Comparison of ENCODE assay signal across 10 cellular contexts in the genomic region with DNA sequence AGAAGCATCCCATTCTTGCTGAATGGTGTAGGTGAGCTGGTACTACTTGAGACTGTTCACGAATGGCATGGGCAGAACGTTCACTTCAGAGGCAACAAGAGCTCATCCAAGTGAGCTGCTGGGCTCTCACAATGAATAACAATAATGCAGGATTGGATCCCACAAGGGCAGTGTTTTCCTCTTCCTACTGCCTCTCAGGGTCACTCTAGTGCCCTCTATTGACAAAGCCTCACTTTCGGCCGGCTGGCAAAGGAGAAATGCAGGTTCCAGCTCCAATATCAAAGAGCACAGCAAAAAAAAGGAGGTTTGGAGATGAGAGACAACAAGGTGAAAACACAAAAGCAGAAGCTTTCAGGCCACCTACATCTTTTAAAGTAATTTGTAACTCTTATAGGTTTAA.
A peak's percentile ranks its signal among the peaks of the same experiment; 100 is the strongest.
DNase-seq lines count a peak whose midpoint lies in the region; ATAC-seq and TF ChIP-seq lines count a peak whose summit lies in the region.
"Had no signal": no experiment of that assay in that cellular context is flagged by ENCODE, and none has a peak within 500 bp of the region (broad histone marks: within the 10 kb centered on the region; RNA-seq: fewer than 3 reads in every experiment).

No MANE protein-coding gene starts in this region.

- H3K4me1 ChIP-seq in neuronal stem cell (ENCODE audit: control insufficient read depth in 2 of 2, insufficient read depth in 1 of 2, low read depth in 1 of 2, low read length in 2 of 2), result peaks cover 1 to 5% of the 10 kb centered on the region in 2 donors

- no peak overlapping the region for H3K4me3 ChIP-seq in GM12864 (ENCODE audit: low read depth, low read length)
- no peak overlapping the region for H3K4me3 ChIP-seq in neuronal stem cell (ENCODE audit: low read length in 2 of 2)

- intact Hi-C loops in activated CD4-positive, alpha-beta T cell treated with anti-CD3 and anti-CD28 coated beads for 36 hours (cut with DNase I, micrococcal nuclease), result no loop called here

- H2BK120ac ChIP-seq in neuronal stem cell (ENCODE audit: low read depth, low read length), result no peak overlapping the region

- H3K4me1 Mint-ChIP-seq in activated CD4-positive, alpha-beta T cell treated with anti-CD3 and anti-CD28 coated beads for 36 hours, result no peaks in the 10 kb centered on the region

- no peak overlapping the region for H3K14ac ChIP-seq in neuronal stem cell (ENCODE audit: low read length)

- no peaks in the 10 kb centered on the region for H3K27me3 Mint-ChIP-seq in activated CD4-positive, alpha-beta T cell treated with anti-CD3 and anti-CD28 coated beads for 36 hours

- H3K9ac ChIP-seq in neuronal stem cell (ENCODE audit: low read depth, low read length, poor library complexity), result no peak overlapping the region

- no CpG with 5 or more reads among the region's 4 CpGs for WGBS in neuronal stem cell (ENCODE audit: extremely low coverage in 2 of 2, insufficient read length in 2 of 2, insufficient replicate concordance in 1 of 2), 2 donors

- H3K27ac ChIP-seq in neuronal stem cell (replicated peaks; ENCODE audit: low read length), result no peak overlapping the region

- no peak overlapping the region for H3K4me3 Mint-ChIP-seq in activated CD4-positive, alpha-beta T cell treated with anti-CD3 and anti-CD28 coated beads for 36 hours

- no peak overlapping the region for H2BK15ac ChIP-seq in neuronal stem cell (ENCODE audit: low read length)

- H2BK5ac ChIP-seq in neuronal stem cell (ENCODE audit: low read length), result no peak overlapping the region

- no peak overlapping the region for H2AFZ ChIP-seq in neuronal stem cell (ENCODE audit: low read length)

- DNase-seq in GM12864 (ENCODE audit: low read depth) (no peak), T47D (ENCODE audit: low read depth in 1 of 2, low spot score in 1 of 2) (peak; percentile 27 to 66), neuronal stem cell (ENCODE audit: low spot score) (peak; percentile 21), foreskin melanocyte (no peak)
- DNase-seq in activated CD4-positive, alpha-beta T cell treated with anti-CD3 and anti-CD28 coated beads for 36 hours, result no peak
- DNase-seq: stimulated activated CD4-positive, alpha-beta T cell treated with anti-CD3 and anti-CD28 coated beads, Interleukin-12 subunit alpha, Interleukin-12 subunit beta, amount 100 ng/mL, for 4 hours had no signal

- H4K91ac ChIP-seq in neuronal stem cell (ENCODE audit: low read depth, low read length, poor library complexity), result no peak overlapping the region

- H3K27me3 ChIP-seq in neuronal stem cell (ENCODE audit: control insufficient read depth in 3 of 3, insufficient read depth in 3 of 3, low read depth in 1 of 3, low read length in 3 of 3), result peaks cover 0 to 5% (median 0%) of the 10 kb centered on the region in 3 experiments

- no peak overlapping the region for H2AK5ac ChIP-seq in neuronal stem cell (ENCODE audit: low read depth, low read length)

- CTCF ChIA-PET in activated CD4-positive, alpha-beta T cell treated with anti-CD3 and anti-CD28 coated beads for 36 hours (lab: Charles Lee), result interaction anchor here (0.7 kb wide), 1 partner anchor 30 kb away, joined by 3 read pairs; no protein-coding TSS in a partner anchor

- POLR2A ChIA-PET in activated CD4-positive, alpha-beta T cell treated with anti-CD3 and anti-CD28 coated beads for 36 hours (lab: Charles Lee), result no interaction called here

- H4K8ac ChIP-seq in neuronal stem cell (ENCODE audit: low read depth, low read length), result no peak overlapping the region

- H3K23ac ChIP-seq in neuronal stem cell (ENCODE audit: low read depth, low read length, poor library complexity), result no peak overlapping the region

- H3K27ac Mint-ChIP-seq in activated CD4-positive, alpha-beta T cell treated with anti-CD3 and anti-CD28 coated beads for 36 hours, result no peak overlapping the region
- H3K27ac Mint-ChIP-seq: activated T-helper 2 cell treated with anti-CD3 and anti-CD28 coated beads, Interferon-gamma antibody, Interleukin-2, Interleukin-4, amounts not matched to agents 10 μg/mL and 5 μg/mL and 100 μg/mL, durations not matched to agents 14 hours and 24 hours and 36 hours had no signal

- no peaks in the 10 kb centered on the region for H3K36me3 ChIP-seq in neuronal stem cell (replicated peaks in 1 of 2; ENCODE audit: control insufficient read depth in 2 of 2, insufficient read depth in 2 of 2, low read length in 2 of 2)

- no peak for ATAC-seq in HG02973 (IDR thresholded peaks at IDR 0.05; ENCODE audit: unreplicated experiment)
- no peak for ATAC-seq in activated CD4-positive, alpha-beta T cell treated with anti-CD3 and anti-CD28 coated beads for 36 hours
- no peak for ATAC-seq in HG02763 (IDR thresholded peaks at IDR 0.05; ENCODE audit: unreplicated experiment)

- H3K9me3 ChIP-seq in neuronal stem cell (replicated peaks in 1 of 2; ENCODE audit: control insufficient read depth in 2 of 2, insufficient read depth in 1 of 2, low read depth in 1 of 2, low read length in 2 of 2), result no peaks in the 10 kb centered on the region

- H3K36me3 Mint-ChIP-seq in activated CD4-positive, alpha-beta T cell treated with anti-CD3 and anti-CD28 coated beads for 36 hours (ENCODE audit: low read depth), result no peaks in the 10 kb centered on the region

- peak; percentile 38 for TF ChIP-seq CTCF in GM12864 (IDR thresholded peaks at IDR 0.05; ENCODE audit: low read depth, low read length, missing control alignments)
- peak; percentile 64 for TF ChIP-seq CTCF in LNCAP (IDR thresholded peaks at IDR 0.05)

- no peak overlapping the region for H3K4ac ChIP-seq in neuronal stem cell (ENCODE audit: low read length)

- no peak overlapping the region for H3K4me2 ChIP-seq in neuronal stem cell (ENCODE audit: insufficient read depth, low read length, poor library complexity, severe bottlenecking)

- H3K18ac ChIP-seq in neuronal stem cell (ENCODE audit: low read length), result no peak overlapping the region

- H3K79me1 ChIP-seq in neuronal stem cell (ENCODE audit: low read depth, low read length), result no peaks in the 10 kb centered on the region

- in situ Hi-C loops in T47D (cut with HindIII; ENCODE audit: low pct_unique_long_range_greater_than_20kb, low sequenced_read_pairs), result no loop called here

- H3K9me3 Mint-ChIP-seq in activated CD4-positive, alpha-beta T cell treated with anti-CD3 and anti-CD28 coated beads for 36 hours (ENCODE audit: low read depth), result peaks cover 5% of the 10 kb centered on the region
- H3K9me3 Mint-ChIP-seq: activated T-helper 2 cell treated with anti-CD3 and anti-CD28 coated beads, Interferon-gamma antibody, Interleukin-2, Interleukin-4, amounts not matched to agents 10 μg/mL and 5 μg/mL and 100 μg/mL, durations not matched to agents 14 hours and 24 hours and 36 hours had no signal

- H2BK12ac ChIP-seq in neuronal stem cell (ENCODE audit: low read length), result no peak overlapping the region

Comparison
In these comparisons a context has a peak if more than half of its experiments do, and no peak if none do; other contexts are left out.
1. DNase-seq: peak in T47D (2 of 2) and neuronal stem cell (single experiment); none in GM12864 (single experiment), activated CD4-positive, alpha-beta T cell treated with anti-CD3 and anti-CD28 coated beads for 36 hours (single experiment) and foreskin melanocyte (single experiment).